Comparison of ENCODE assay signal across 1 cellular context in the genomic region with DNA sequence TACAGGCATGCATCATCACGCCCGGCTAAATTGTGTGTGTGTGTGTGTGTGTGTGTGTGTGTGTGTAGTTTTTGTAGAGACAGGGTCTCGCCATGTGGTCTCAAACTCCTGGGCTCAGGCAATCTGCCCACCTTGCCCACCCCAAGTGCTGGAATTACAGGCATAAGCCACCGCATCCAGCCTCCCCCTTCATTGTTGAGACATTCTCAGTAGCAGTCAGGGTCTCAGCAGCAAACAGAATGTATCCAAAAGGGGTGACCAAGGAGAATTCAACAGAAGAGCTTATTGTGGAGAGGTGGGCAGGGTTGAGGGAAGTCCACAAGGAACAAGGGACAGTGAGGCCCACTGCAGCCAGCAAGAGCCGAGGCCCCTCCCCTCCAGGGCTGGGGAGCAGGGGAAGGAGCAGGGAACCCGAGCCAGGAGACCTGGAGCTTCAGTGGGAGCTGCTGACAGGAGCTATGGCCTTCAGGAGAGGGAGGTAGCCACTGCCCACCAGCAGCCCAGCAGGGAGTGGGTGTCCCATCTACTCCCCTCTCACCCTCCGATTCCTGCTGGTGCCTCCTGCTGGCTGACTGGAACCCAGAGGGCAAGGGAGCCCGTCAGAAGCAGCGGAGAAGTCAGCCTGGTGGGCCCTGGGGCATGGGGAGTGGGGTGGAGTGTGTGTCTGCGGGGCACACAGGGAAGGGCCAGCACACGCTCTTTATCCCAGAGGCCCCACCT.
TF ChIP-seq lines count a peak whose summit lies in the region.

No MANE protein-coding gene starts in this region.

TF ChIP-seq in endothelial cell of umbilical vein, 7 proteins besides CTCF, POLR2A, EP300 and RAD21:
- TF ChIP-seq POLR2AphosphoS5 (IDR thresholded peaks at IDR 0.05; ENCODE audit: insufficient read depth, low read depth, low read length) (no peak), MYC (IDR thresholded peaks at IDR 0.05; ENCODE audit: low read depth, low read length) (no peak), JUN (IDR thresholded peaks at IDR 0.05; ENCODE audit: borderline replicate concordance, insufficient read depth, insufficient read length, low read depth) (no peak), FOS (IDR thresholded peaks at IDR 0.05; ENCODE audit: borderline replicate concordance, insufficient read depth, low read length) (no peak), GATA2 (IDR thresholded peaks at IDR 0.05; ENCODE audit: insufficient read depth, insufficient read length, low read depth, low read length) (no peak), EZH2 (IDR thresholded peaks at IDR 0.05; ENCODE audit: borderline replicate concordance, low read depth, low read length, severe bottlenecking) (no peak)
- TF ChIP-seq, protein P1, sequence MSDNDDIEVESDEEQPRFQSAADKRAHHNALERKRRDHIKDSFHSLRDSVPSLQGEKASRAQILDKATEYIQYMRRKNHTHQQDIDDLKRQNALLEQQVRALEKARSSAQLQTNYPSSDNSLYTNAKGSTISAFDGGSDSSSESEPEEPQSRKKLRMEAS (IDR thresholded peaks at IDR 0.05; ENCODE audit: insufficient read depth, insufficient read length), result no peak
